8 cellular contexts compared by ENCODE assay signal in the genomic region with DNA sequence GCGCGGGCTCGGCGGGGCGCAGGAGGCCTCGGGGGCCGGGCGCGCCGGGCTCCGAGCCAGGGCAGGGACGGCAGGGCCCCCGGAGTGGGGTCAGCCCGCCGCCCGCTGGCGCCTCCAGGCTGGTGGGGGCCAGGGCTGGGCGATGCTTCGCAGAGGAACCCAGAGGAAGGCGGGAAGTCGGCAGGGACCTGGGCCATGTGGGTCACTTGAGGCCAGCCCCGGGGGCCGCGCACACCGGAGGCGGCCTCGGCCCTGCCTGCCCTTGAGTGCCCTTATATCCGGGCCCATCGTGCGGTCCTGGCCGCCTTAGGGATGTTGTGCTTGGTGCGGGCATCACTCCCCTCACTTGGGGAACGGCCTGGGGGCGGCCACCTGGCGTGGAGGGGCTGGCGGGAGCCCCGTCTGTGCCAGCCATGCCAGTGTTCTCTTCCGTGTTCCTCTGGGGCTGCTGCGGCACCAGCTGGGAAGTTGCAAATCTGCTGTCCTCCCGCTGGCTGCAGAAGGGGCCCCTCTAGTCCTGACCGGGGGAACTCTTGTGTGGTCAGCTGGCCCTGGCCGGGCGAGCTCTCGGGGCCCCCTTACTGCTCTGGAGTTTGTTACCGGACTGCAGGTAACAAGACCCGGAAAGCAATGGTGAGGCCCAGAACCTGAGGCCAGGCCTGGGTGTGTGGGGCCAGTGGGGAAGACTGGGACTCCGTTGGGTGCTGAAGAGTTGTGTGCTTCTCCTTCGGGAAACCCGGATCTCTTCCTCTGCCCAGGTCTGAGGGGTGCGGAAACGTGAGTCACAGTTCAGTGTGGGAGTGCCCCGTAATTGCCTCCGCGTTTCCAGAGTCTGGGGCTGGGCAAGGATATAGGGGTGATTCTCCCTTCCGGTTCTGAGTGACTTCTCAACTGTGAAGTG. TPM values are rescaled to one million over a fixed set of nuclear protein-coding genes. Genes with fewer than 3 reads are reported as not detected.
A peak's percentile ranks its signal among the peaks of the same experiment; 100 is the strongest.
DNase-seq lines count a peak whose midpoint lies in the region; ATAC-seq and TF ChIP-seq lines count a peak whose summit lies in the region.

No MANE protein-coding gene starts in this region.

- peaks cover 9 to 17% (median 15%) of the 10 kb centered on the region in 3 donors for H3K4me1 Mint-ChIP-seq in IgD-negative memory B cell
- peaks cover 26% of the 10 kb centered on the region for H3K4me1 Mint-ChIP-seq in neural crest cell

- TF ChIP-seq CTCF in AG04450 (IDR thresholded peaks at IDR 0.05; ENCODE audit: low read depth, low read length) (no peak), epithelial cell of proximal tubule (conservative IDR thresholded peaks at IDR 0.05; ENCODE audit: low read depth, low read length) (no peak), neural crest cell (conservative IDR thresholded peaks at IDR 0.05) (no peak)

- no peaks in the 10 kb centered on the region for H3K36me3 Mint-ChIP-seq in IgD-negative memory B cell
- peaks cover 3% of the 10 kb centered on the region for H3K36me3 Mint-ChIP-seq in neural crest cell (ENCODE audit: low read depth)

- DNase-seq in AG04450 (ENCODE audit: low read depth, low spot score) (no peak), epithelial cell of proximal tubule (ENCODE audit: low read depth) (no peak), neural crest cell (ENCODE audit: low read depth, low spot score) (no peak), NCI-H1694 (lab: John Stamatoyannopoulos, UW) (no peak)
- peak; percentile 63 for DNase-seq in activated CD4-positive, alpha-beta T cell treated with anti-CD3 and anti-CD28 coated beads for 48 hours

- no peaks in the 10 kb centered on the region for H3K27me3 ChIP-seq in AG04450 (ENCODE audit: control insufficient read depth, insufficient read depth, low read length)

- no peaks in the 10 kb centered on the region for H3K9me3 Mint-ChIP-seq in IgD-negative memory B cell
- no peaks in the 10 kb centered on the region for H3K9me3 Mint-ChIP-seq in neural crest cell

- peak overlapping the region; percentile 76 to 88 (median 86) for H3K27ac Mint-ChIP-seq in IgD-negative memory B cell
- peak overlapping the region; percentile 87 for H3K27ac Mint-ChIP-seq in neural crest cell (ENCODE audit: unreplicated experiment)

- H3K27me3 Mint-ChIP-seq in IgD-negative memory B cell (no peaks in the 10 kb centered on the region), neural crest cell (ENCODE audit: low read depth) (peaks cover 4% of the 10 kb centered on the region)

- peak overlapping the region; percentile 57 for H3K27ac ChIP-seq in AG04450 (ENCODE audit: low read depth, low read length)

- POLR2A ChIA-PET in AG04450 (lab: Yijun Ruan, JAX), result interaction anchor here (1.9 kb wide), 1 partner anchor 12 kb away, joined by 7 read pairs; no protein-coding TSS in a partner anchor

- ATAC-seq in GM19025 (IDR thresholded peaks at IDR 0.05; ENCODE audit: low read depth, unreplicated experiment) (peak; percentile 3), GM19351 (IDR thresholded peaks at IDR 0.05; ENCODE audit: unreplicated experiment) (no peak)

- H3K4me3 ChIP-seq in AG04450 (ENCODE audit: low read depth, low read length), result peak overlapping the region; percentile 78
- peak overlapping the region; percentile 73 for H3K4me3 ChIP-seq in epithelial cell of proximal tubule (ENCODE audit: low read depth, low read length)

- H3K9me3 ChIP-seq in AG04450 (ENCODE audit: control insufficient read depth, insufficient read depth, low read length), result no peaks in the 10 kb centered on the region; the same call in 1 of the 2 replicates

- peak overlapping the region; percentile 86 to 95 (median 94) for H3K4me3 Mint-ChIP-seq in IgD-negative memory B cell
- peak overlapping the region; percentile 92 for H3K4me3 Mint-ChIP-seq in neural crest cell

- CTCF ChIA-PET in AG04450 (lab: Charles Lee), result interaction anchor here (0.5 kb wide), 1 partner anchor 26 kb away, joined by 3 read pairs; no protein-coding TSS in a partner anchor

RNA-seq across cellular contexts. Expression of a gene that starts 0.8 kb away (rescaled TPM):
- polyA plus RNA-seq in AG04450 (2011; rRNA removed) (7.5 and 8.6 TPM in 2 replicates), IgD-negative memory B cell (9.1 TPM)
- 8.5 and 10.5 TPM in 2 replicates for polyA minus RNA-seq in AG04450 (2011; rRNA and poly(A)+ RNA removed)
- total RNA-seq in epithelial cell of proximal tubule (54.4 and 75.1 TPM in 2 replicates), neural crest cell (56.9 and 60.3 TPM in 2 replicates)

RNA-seq across cellular contexts. Expression of a gene that starts 31.8 kb away (rescaled TPM):
- not detected in 2 replicates for polyA plus RNA-seq in AG04450 (2011; rRNA removed)
- polyA minus RNA-seq in AG04450 (2011; rRNA and poly(A)+ RNA removed), result not detected in 2 replicates
- polyA plus RNA-seq in IgD-negative memory B cell, result not detected
- total RNA-seq in epithelial cell of proximal tubule, result not detected in 2 replicates
- not detected in 2 replicates for total RNA-seq in neural crest cell

RNA-seq across cellular contexts. Expression of a gene that starts 38.4 kb away (rescaled TPM):
- 0.45 and 0.88 TPM in 2 replicates for polyA plus RNA-seq in AG04450 (2011; rRNA removed)
- 0.26 and 0.41 TPM in 2 replicates for polyA minus RNA-seq in AG04450 (2011; rRNA and poly(A)+ RNA removed)
- polyA plus RNA-seq in IgD-negative memory B cell, result 4.5 TPM
- total RNA-seq in epithelial cell of proximal tubule, result 0.35 and 0.51 TPM in 2 replicates
- 0.84 and 0.86 TPM in 2 replicates for total RNA-seq in neural crest cell

RNA-seq across cellular contexts. Expression of a gene that starts 41.4 kb away (rescaled TPM):
- polyA plus RNA-seq in AG04450 (2011; rRNA removed) (12.1 and 17.6 TPM in 2 replicates), IgD-negative memory B cell (18.9 TPM)
- polyA minus RNA-seq in AG04450 (2011; rRNA and poly(A)+ RNA removed), result 26.2 and 28.4 TPM in 2 replicates
- total RNA-seq in epithelial cell of proximal tubule (45.3 and 60.9 TPM in 2 replicates), neural crest cell (84.9 and 91.7 TPM in 2 replicates)
